In the genomic region with DNA sequence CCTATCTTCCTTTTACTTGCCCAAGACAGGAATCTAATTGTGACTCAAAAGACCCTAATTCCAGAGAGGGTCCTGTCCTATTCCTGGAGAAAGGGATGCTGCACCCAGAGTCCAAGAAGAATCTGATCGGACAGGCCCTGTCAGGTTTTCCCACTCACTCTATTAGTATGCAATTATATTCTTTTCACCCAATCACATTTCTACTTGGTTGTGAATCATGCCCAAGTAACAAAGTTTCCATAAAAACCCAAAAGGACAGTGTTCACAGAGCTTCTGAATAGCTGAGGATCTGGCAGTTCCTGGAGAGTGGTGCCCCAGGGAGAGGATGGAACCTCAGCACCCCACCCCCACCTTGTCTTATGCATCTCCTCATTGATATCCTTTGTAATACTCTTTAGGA, we compare ENCODE assay signal across 25 cellular contexts.
A peak's percentile ranks its signal among the peaks of the same experiment; 100 is the strongest.
DNase-seq lines count a peak whose midpoint lies in the region; ATAC-seq, FAIRE-seq and TF ChIP-seq lines count a peak whose summit lies in the region.
"Had no signal": no experiment of that assay in that cellular context is flagged by ENCODE, and none has a peak within 500 bp of the region (broad histone marks: within the 10 kb centered on the region; RNA-seq: fewer than 3 reads in every experiment).

No MANE protein-coding gene starts in this region.

- H3K4me1 ChIP-seq in right atrium auricular region (no peaks in the 10 kb centered on the region), spleen (no peaks in the 10 kb centered on the region)
- H3K4me1 ChIP-seq: Peyer's patch had no signal

- intact Hi-C loops in Right ventricle myocardium inferior (cut with DNase I) (no loop called here), spleen (cut with DNase I; ENCODE audit: low total_unique reads) (no loop called here)

- H3K27ac Mint-ChIP-seq in stimulated activated effector memory CD8-positive, alpha-beta T cell treated with anti-CD3 and anti-CD28 coated beads, Interleukin-12 subunit alpha, Interleukin-12 subunit beta, amount 100 ng/mL, for 72 hours: no peak overlapping the region
- H3K27ac Mint-ChIP-seq: CD8-positive, alpha-beta memory T cell had no signal

- H3K27ac ChIP-seq in right atrium auricular region (no peak overlapping the region), spleen (no peak overlapping the region)
- H3K27ac ChIP-seq: C4-2B, Peyer's patch, SK-N-MC had no signal

- peaks cover 4% of the 10 kb centered on the region for H3K9me3 Mint-ChIP-seq in stimulated activated effector memory CD8-positive, alpha-beta T cell treated with anti-CD3 and anti-CD28 coated beads, Interleukin-12 subunit alpha, Interleukin-12 subunit beta, amount 100 ng/mL, for 72 hours

- H3K4me3 ChIP-seq in right atrium auricular region (no peak overlapping the region), epithelial cell of esophagus (ENCODE audit: low read length) (no peak overlapping the region), spleen (no peak overlapping the region)
- H3K4me3 ChIP-seq: Peyer's patch, SK-N-MC had no signal

- no peaks in the 10 kb centered on the region for H3K9me3 ChIP-seq in right atrium auricular region
- H3K9me3 ChIP-seq in spleen: peaks cover 0 to 13% (median 0%) of the 10 kb centered on the region in 8 donors
- H3K9me3 ChIP-seq: Peyer's patch had no signal

- no peaks in the 10 kb centered on the region for H3K36me3 Mint-ChIP-seq in stimulated activated effector memory CD8-positive, alpha-beta T cell treated with anti-CD3 and anti-CD28 coated beads, Interleukin-12 subunit alpha, Interleukin-12 subunit beta, amount 100 ng/mL, for 72 hours
- H3K36me3 Mint-ChIP-seq: CD8-positive, alpha-beta memory T cell had no signal

- FAIRE-seq in RCC 7860 (lab: Jason Lieb, UNC): no peak

- H3K27me3 ChIP-seq in right atrium auricular region: no peaks in the 10 kb centered on the region
- no peaks in the 10 kb centered on the region for H3K27me3 ChIP-seq in spleen (replicated peaks in 1 of 7)
- H3K27me3 ChIP-seq: Peyer's patch had no signal

- no peaks in the 10 kb centered on the region for H3K4me1 Mint-ChIP-seq in stimulated activated effector memory CD8-positive, alpha-beta T cell treated with anti-CD3 and anti-CD28 coated beads, Interleukin-12 subunit alpha, Interleukin-12 subunit beta, amount 100 ng/mL, for 72 hours
- H3K4me1 Mint-ChIP-seq: CD8-positive, alpha-beta memory T cell had no signal

- TF ChIP-seq CTCF in right atrium auricular region (IDR thresholded peaks at IDR 0.05) (no peak), epithelial cell of esophagus (IDR thresholded peaks at IDR 0.05; ENCODE audit: insufficient read depth, low read depth, low read length, missing control alignments) (no peak), spleen (IDR thresholded peaks at IDR 0.05 in 8 of 11, conservative IDR thresholded peaks at IDR 0.05 in 3 of 11) (no peak), GM20000 (IDR thresholded peaks at IDR 0.05; ENCODE audit: extremely low read depth, missing control alignments) (no peak)

- no peak overlapping the region for H3K4me3 Mint-ChIP-seq in stimulated activated effector memory CD8-positive, alpha-beta T cell treated with anti-CD3 and anti-CD28 coated beads, Interleukin-12 subunit alpha, Interleukin-12 subunit beta, amount 100 ng/mL, for 72 hours
- H3K4me3 Mint-ChIP-seq: CD8-positive, alpha-beta memory T cell had no signal

- 79 to 100% (median 86%) methylated on average over 1 of the region's 1 CpG for WGBS in spleen, 5 donors

- no peak for TF ChIP-seq POLR2A in spleen (IDR thresholded peaks at IDR 0.05)

- H3K36me3 ChIP-seq in right atrium auricular region (no peaks in the 10 kb centered on the region), spleen (no peaks in the 10 kb centered on the region)
- H3K36me3 ChIP-seq: Peyer's patch had no signal

- ATAC-seq in Right ventricle myocardium inferior: no peak
- ATAC-seq in stimulated activated effector memory CD8-positive, alpha-beta T cell treated with anti-CD3 and anti-CD28 coated beads, Interleukin-12 subunit alpha, Interleukin-12 subunit beta, amount 100 ng/mL, for 72 hours: peak; percentile 8

- DNase-seq in Right ventricle myocardium inferior (ENCODE audit: missing footprints) (peak; percentile 0), right atrium auricular region (ENCODE audit: low spot score) (no peak), RCC 7860 (ENCODE audit: low spot score) (peak; percentile 21), epithelial cell of esophagus (ENCODE audit: low read depth) (peak; percentile 45), AG20443 (ENCODE audit: low spot score) (no peak), spleen (no peak), GM20000 (ENCODE audit: low spot score) (no peak)
- DNase-seq in stimulated activated effector memory CD8-positive, alpha-beta T cell treated with anti-CD3 and anti-CD28 coated beads, Interleukin-12 subunit alpha, Interleukin-12 subunit beta, amount 100 ng/mL, for 72 hours (ENCODE audit: low spot score in 2 of 2): no peak
- DNase-seq: 8988T; AML-193; CD8-positive, alpha-beta memory T cell; EL; GF-D8; H7; NCI-H1092 treated with DMSO at 0.1 percent for 48 hours; NCI-H1436 treated with DMSO at 0.1 percent for 48 hours; NCI-H2029; NCI-H510A treated with DMSO at 0.1 percent for 48 hours; NCI-H748 treated with DMSO at 0.1 percent for 48 hours; NK-92 treated with Interleukin-12 subunit alpha and Interleukin-12 subunit beta, amount 100 ng/mL, for 24 hours; Peyer's patch; SHP77 treated with DMSO at 0.1 percent for 48 hours; SW 1271 had no signal

Comparison
In these comparisons a context has a peak if more than half of its experiments do, and no peak if none do; other contexts are left out.
1. DNase-seq: peak in Right ventricle myocardium inferior (single experiment), RCC 7860 (single experiment) and epithelial cell of esophagus (single experiment); none in right atrium auricular region (single experiment), stimulated activated effector memory CD8-positive, alpha-beta T cell treated with anti-CD3 and anti-CD28 coated beads, Interleukin-12 subunit alpha, Interleukin-12 subunit beta, amount 100 ng/mL, for 72 hours (0 of 2), AG20443 (single experiment), spleen (single experiment) and GM20000 (single experiment).